In genomic region chr3:72082121-72082715, GRCh38 we compare ENCODE assay signal across 8 cellular contexts.
A peak's percentile ranks its signal among the peaks of the same experiment; 100 is the strongest.
DNase-seq lines count a peak whose midpoint lies in the region; ATAC-seq and TF ChIP-seq lines count a peak whose summit lies in the region.

No MANE protein-coding gene starts in this region.

- TF ChIP-seq CTCF in OCI-LY3 (IDR thresholded peaks at IDR 0.05; ENCODE audit: low read depth, low read length), result no peak
- no peak for TF ChIP-seq CTCF in right lobe of liver (IDR thresholded peaks at IDR 0.05)

- no peaks in the 10 kb centered on the region for H3K79me2 ChIP-seq in OCI-LY3 (ENCODE audit: low read length)

- H3K27ac Mint-ChIP-seq in stimulated activated effector memory CD8-positive, alpha-beta T cell treated with anti-CD3 and anti-CD28 coated beads, Interleukin-12 subunit alpha, Interleukin-12 subunit beta, amount 100 ng/mL, for 72 hours, result no peak overlapping the region

- no peak overlapping the region for H2AFZ ChIP-seq in OCI-LY3 (ENCODE audit: low read depth, low read length)

- WGBS in right lobe of liver (ENCODE audit: insufficient coverage, low coverage, low lambda C conversion rate, missing lambda C conversion rate), result 26% methylated on average over 8 of the region's 8 CpGs

- H3K4me2 ChIP-seq in OCI-LY3 (ENCODE audit: low read length), result peak overlapping the region; percentile 57

- H3K4me1 ChIP-seq in OCI-LY3 (ENCODE audit: low read length) (peaks cover 66% of the 10 kb centered on the region), right lobe of liver (no peaks in the 10 kb centered on the region), HAP-1 (no peaks in the 10 kb centered on the region)

- ATAC-seq in GM18505 (IDR thresholded peaks at IDR 0.05; ENCODE audit: unreplicated experiment), result peak; percentile 51
- peak; percentile 42 for ATAC-seq in HG02798 (IDR thresholded peaks at IDR 0.05; ENCODE audit: poor library complexity, unreplicated experiment)
- ATAC-seq in right lobe of liver, result peak; percentile 72 to 80 (median 76)
- no peak for ATAC-seq in stimulated activated effector memory CD8-positive, alpha-beta T cell treated with anti-CD3 and anti-CD28 coated beads, Interleukin-12 subunit alpha, Interleukin-12 subunit beta, amount 100 ng/mL, for 72 hours

- H3K36me3 ChIP-seq in OCI-LY3 (replicated peaks; ENCODE audit: low read depth, low read length) (no peaks in the 10 kb centered on the region), right lobe of liver (no peaks in the 10 kb centered on the region), HAP-1 (replicated peaks) (no peaks in the 10 kb centered on the region)

- peaks cover 5% of the 10 kb centered on the region for H3K4me1 Mint-ChIP-seq in stimulated activated effector memory CD8-positive, alpha-beta T cell treated with anti-CD3 and anti-CD28 coated beads, Interleukin-12 subunit alpha, Interleukin-12 subunit beta, amount 100 ng/mL, for 72 hours

- in situ Hi-C loops in HAP-1 (cut with MboI; ENCODE audit: low sequenced_read_pairs), result no loop called here

- no peaks in the 10 kb centered on the region for H3K9me3 Mint-ChIP-seq in stimulated activated effector memory CD8-positive, alpha-beta T cell treated with anti-CD3 and anti-CD28 coated beads, Interleukin-12 subunit alpha, Interleukin-12 subunit beta, amount 100 ng/mL, for 72 hours

- intact Hi-C loops in right lobe of liver (cut with DNase I), result no loop called here

- no peak overlapping the region for H3K9ac ChIP-seq in OCI-LY3 (ENCODE audit: low read length)

- TF ChIP-seq POLR2A in GM18505 (IDR thresholded peaks at IDR 0.05; ENCODE audit: borderline replicate concordance, extremely low read depth, insufficient read depth, insufficient read length) (no peak), right lobe of liver (IDR thresholded peaks at IDR 0.05) (no peak)

- H3K27me3 ChIP-seq in OCI-LY3 (ENCODE audit: low read depth, low read length) (peaks cover 84% of the 10 kb centered on the region), right lobe of liver (no peaks in the 10 kb centered on the region), HAP-1 (ENCODE audit: low read depth) (no peaks in the 10 kb centered on the region)

- H3K4me3 Mint-ChIP-seq in stimulated activated effector memory CD8-positive, alpha-beta T cell treated with anti-CD3 and anti-CD28 coated beads, Interleukin-12 subunit alpha, Interleukin-12 subunit beta, amount 100 ng/mL, for 72 hours, result no peak overlapping the region

- H3K27ac ChIP-seq in OCI-LY3 (ENCODE audit: low read length), result no peak overlapping the region
- H3K27ac ChIP-seq in right lobe of liver, result no peak overlapping the region

- H3K36me3 Mint-ChIP-seq in stimulated activated effector memory CD8-positive, alpha-beta T cell treated with anti-CD3 and anti-CD28 coated beads, Interleukin-12 subunit alpha, Interleukin-12 subunit beta, amount 100 ng/mL, for 72 hours, result no peaks in the 10 kb centered on the region

- peak overlapping the region; percentile 37 for H3K4me3 ChIP-seq in OCI-LY3 (ENCODE audit: low read length)
- no peak overlapping the region for H3K4me3 ChIP-seq in right lobe of liver
- H3K4me3 ChIP-seq in HAP-1, result no peak overlapping the region

- DNase-seq in right lobe of liver (no peak), DMS 273 (lab: John Stamatoyannopoulos, UW; ENCODE audit: unreplicated experiment) (no peak), HAP-1 (ENCODE audit: low spot score in 2 of 2) (no peak), NCI-H524 (lab: John Stamatoyannopoulos, UW) (no peak)
- DNase-seq in stimulated activated effector memory CD8-positive, alpha-beta T cell treated with anti-CD3 and anti-CD28 coated beads, Interleukin-12 subunit alpha, Interleukin-12 subunit beta, amount 100 ng/mL, for 72 hours (ENCODE audit: low spot score in 2 of 2), result no peak

- H3K9me3 ChIP-seq in OCI-LY3 (ENCODE audit: insufficient read depth, low read length), result 0 out of 2 replicates have a peak, but pooled peaks cover 4% of the 10 kb centered on the region
- no peaks in the 10 kb centered on the region for H3K9me3 ChIP-seq in right lobe of liver
- H3K9me3 ChIP-seq in HAP-1, result no peaks in the 10 kb centered on the region

- peaks cover 17% of the 10 kb centered on the region; the same call in 1 of the 2 replicates for H4K20me1 ChIP-seq in OCI-LY3 (ENCODE audit: insufficient read depth, low read length)
